8 cellular contexts compared by ENCODE assay signal in the genomic region with DNA sequence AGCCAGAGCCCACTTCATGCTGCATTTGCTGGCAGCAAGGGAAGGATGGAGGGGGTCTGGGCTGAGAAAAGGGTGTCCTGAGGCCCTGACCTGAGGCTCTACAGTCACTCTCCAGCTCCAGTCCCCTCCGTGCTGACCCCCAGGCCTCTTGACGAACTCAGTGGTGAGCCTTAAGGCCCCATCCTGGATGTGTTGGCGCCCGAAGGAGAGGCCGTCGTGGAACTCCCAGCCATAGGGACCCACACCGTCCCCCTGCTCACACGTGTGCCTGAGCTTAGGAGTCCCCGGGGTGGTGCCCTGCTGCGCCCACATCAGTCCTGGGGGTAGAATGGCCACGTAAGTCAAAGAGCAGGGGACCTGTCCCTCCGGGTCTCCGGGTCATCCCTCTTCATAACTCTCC. TPM values are rescaled to one million over a fixed set of nuclear protein-coding genes. Genes with fewer than 3 reads are reported as not detected.
DNase-seq lines count a peak whose midpoint lies in the region; ATAC-seq, FAIRE-seq and TF ChIP-seq lines count a peak whose summit lies in the region.

No MANE protein-coding gene starts in this region.

- DNase-seq in HEK293T (ENCODE audit: extremely low spot score) (no peak), GM12878 (ENCODE audit: low read depth, low spot score) (no peak), lower leg skin (ENCODE audit: low spot score in 2 of 2) (no peak), vagina (ENCODE audit: extremely low spot score in 2 of 2) (peak in 1 of 2 donors; percentile 85), occipital lobe (lab: John Stamatoyannopoulos, UW) (no peak), GM12892 (ENCODE audit: insufficient read length) (no peak)
- DNase-seq in stimulated activated CD4-positive, alpha-beta T cell treated with anti-CD3 and anti-CD28 coated beads, Interleukin-12 subunit alpha, Interleukin-12 subunit beta, amount 100 ng/mL, for 4 hours = no peak

- no peak for TF ChIP-seq CTCF in 22Rv1 (IDR thresholded peaks at IDR 0.05)
- TF ChIP-seq CTCF in GM12878 (IDR thresholded peaks at IDR 0.05 in 2 of 3, conservative IDR thresholded peaks at IDR 0.05 in 1 of 3; ENCODE audit: control insufficient read depth in 2 of 3, extremely low read depth in 1 of 3, insufficient read depth in 1 of 3, low read depth in 3 of 3, low read length in 3 of 3) = no peak
- no peak for TF ChIP-seq CTCF in lower leg skin (IDR thresholded peaks at IDR 0.05)
- TF ChIP-seq CTCF in vagina (IDR thresholded peaks at IDR 0.05) = no peak

- H3K27me3 ChIP-seq in GM12878 (replicated peaks in 1 of 2; ENCODE audit: control insufficient read depth in 2 of 2, insufficient read depth in 2 of 2, low read length in 1 of 2) (no peaks in the 10 kb centered on the region), vagina (no peaks in the 10 kb centered on the region)

- peaks cover 24% of the 10 kb centered on the region for H3K79me2 ChIP-seq in GM12878 (ENCODE audit: control insufficient read depth, insufficient read depth, low read length)

- H4K20me1 ChIP-seq in GM12878 (ENCODE audit: control insufficient read depth, insufficient read depth) = no peaks in the 10 kb centered on the region

- RAD21 ChIA-PET in GM12878 (lab: Charles Lee; ENCODE audit: unreplicated experiment) = no interaction called here

- peak; percentile 19 for ATAC-seq in GM12878

- WGBS in GM12878 (ENCODE audit: insufficient coverage, insufficient replicate concordance, low lambda C conversion rate, missing lambda C conversion rate) = under 1% methylated on average over 13 of the region's 13 CpGs
- WGBS in lower leg skin, 2 donors = 2% methylated on average over 9 to 13 of the region's 13 CpGs

- H2AFZ ChIP-seq in GM12878 (ENCODE audit: control insufficient read depth, low read depth, low read length) = no peak overlapping the region

- in situ Hi-C loops in GM12878 (cut with MboI) = no loop called here

- intact Hi-C loops in GM12878 (cut with micrococcal nuclease; ENCODE audit: unreplicated experiment) (no loop called here), lower leg skin (cut with DNase I; ENCODE audit: low total_unique reads) (no loop called here), vagina (cut with DNase I) (loop anchor here (2.0 kb wide), 1 partner anchor 64 kb away; the partner anchor contains the start of genes AUP1 and HTRA2)

- H3K9ac ChIP-seq in GM12878 (ENCODE audit: control insufficient read depth, insufficient read depth, low read length) = peak overlapping the region; percentile 88

- TF ChIP-seq POLR2A in GM12878 (IDR thresholded peaks at IDR 0.05; ENCODE audit: low read depth, low read length) = no peak
- no peak for TF ChIP-seq POLR2A in lower leg skin (IDR thresholded peaks at IDR 0.05)
- TF ChIP-seq POLR2A in vagina (IDR thresholded peaks at IDR 0.05) = no peak
- no peak for TF ChIP-seq POLR2A in GM12892 (IDR thresholded peaks at IDR 0.05; ENCODE audit: low read depth, low read length)

- POLR2A ChIA-PET in HEK293T (lab: Yijun Ruan, JAX) (interaction anchor here (0.7 to 1.6 kb wide), 7 partner anchors 8 to 44 kb away, joined by 3 to 8 read pairs (median 3); partner anchors contain the start of genes INO80B, MRPL53 and PCGF1), GM12878 (lab: Charles Lee) (interaction anchor here (0.6 to 1.6 kb wide), 4 partner anchors 10 to 66 kb away, joined by 3 to 5 read pairs (median 4); partner anchors contain the start of gene INO80B)

- no peak for TF ChIP-seq RAD21 in GM12878 (IDR thresholded peaks at IDR 0.05; ENCODE audit: insufficient read depth, low read depth, low read length)

- no peak for TF ChIP-seq EP300 in GM12878 (IDR thresholded peaks at IDR 0.05; ENCODE audit: borderline replicate concordance in 1 of 2, control insufficient read depth in 1 of 2, low read depth in 2 of 2, low read length in 2 of 2)

- BruUV-seq in GM12878 (replicated peaks; lab: Mats Ljungman, UMichigan) = no TSS peak

- SMC1A ChIA-PET in GM12878 (lab: Charles Lee; ENCODE audit: uncharacterized antibody, unreplicated experiment) = interaction anchor here (0.6 kb wide), 1 partner anchor 57 kb away, joined by 3 read pairs; no protein-coding TSS in a partner anchor

- H3K36me3 ChIP-seq in GM12878 (ENCODE audit: control insufficient read depth in 2 of 2, insufficient read depth in 2 of 2, low read length in 1 of 2) = peaks cover 2 to 4% of the 10 kb centered on the region in 2 experiments; a peak in 3 of 4 replicates
- peaks cover 0 to 12% of the 10 kb centered on the region in 2 donors for H3K36me3 ChIP-seq in vagina

- peak overlapping the region; percentile 100 for H3K4me2 ChIP-seq in GM12878 (ENCODE audit: control insufficient read depth, insufficient read depth)

- H3K27ac ChIP-seq in 22Rv1 (peak overlapping the region; percentile 81), GM12878 (ENCODE audit: control insufficient read depth, insufficient read depth) (peak overlapping the region; percentile 73), vagina (peak overlapping the region; percentile 46)

- H3K4me1 ChIP-seq in GM12878 (ENCODE audit: control insufficient read depth, insufficient read depth, low read length) (peaks cover 6% of the 10 kb centered on the region), vagina (peaks cover 28% of the 10 kb centered on the region)

- H3K9me3 ChIP-seq in GM12878 (replicated peaks; ENCODE audit: control insufficient read depth, insufficient read depth, low read length) = no peaks in the 10 kb centered on the region
- no peaks in the 10 kb centered on the region for H3K9me3 ChIP-seq in vagina

- FAIRE-seq in GM12878 (lab: Jason Lieb, UNC) (no peak), GM12892 (lab: Jason Lieb, UNC) (no peak)

- CTCF ChIA-PET in HEK293T (lab: Yijun Ruan, JAX) = no interaction called here
- CTCF ChIA-PET in GM12878 (lab: Yijun Ruan, JAX) = interaction anchor here (1.4 kb wide), 1 partner anchor 39 kb away, joined by 5 read pairs; no protein-coding TSS in a partner anchor

- H3K4me3 ChIP-seq in GM12878 (peak overlapping the region; percentile 91), lower leg skin (ENCODE audit: low read depth, poor library complexity, severe bottlenecking) (peak overlapping the region; percentile 79), vagina (peak overlapping the region; percentile 81 to 91)

RNA-seq across cellular contexts. Expression of gene MOGS, which starts 0.8 kb away (rescaled TPM):
- 53.1 and 64.7 TPM in 2 replicates for total RNA-seq in GM12878 (2013; cell fraction: nucleolus; rRNA removed)
- 48.9 and 52.2 TPM in 2 replicates for total RNA-seq in GM12878 (2014; rRNA removed)
- total RNA-seq in GM12878 (2014; rRNA removed; fragmentation: Illumina TruSeq; extraction: Trizol) = 24.8 and 25.3 TPM in 2 replicates
- total RNA-seq in GM12878 (2021) = 54.5 and 60.4 TPM in 2 replicates
- polyA plus RNA-seq in GM12878 (2011; ENCODE audit: low read depth) = 31.0 TPM
- 20.4 and 36.2 TPM in 2 replicates for polyA plus RNA-seq in GM12878 (2011; rRNA removed)
- polyA plus RNA-seq in GM12878 (2011; cell fraction: cytosol; rRNA removed) = 37.9 and 51.3 TPM in 2 replicates
- polyA plus RNA-seq in GM12878 (2011; cell fraction: nucleus; rRNA removed) = 199 and 213 TPM in 2 replicates
- 44.4 and 46.5 TPM in 2 replicates for polyA plus RNA-seq in GM12878 (2012)
- 29.8 and 34.1 TPM in 2 replicates for polyA plus RNA-seq in GM12878 (2014; fragmentation: Illumina TruSeq; extraction: Trizol)
- polyA plus RNA-seq in GM12878 (2014; fragmentation: Nextera tagmentation; extraction: Ambion mirVana) = 1 to 10 TPM; 3.7 to 3.9 TPM
- 49.0 and 52.7 TPM in 2 replicates for polyA plus RNA-seq in GM12878 (2014; rRNA removed)
- 10 to 100 TPM; 21.5 to 30.7 TPM for polyA plus RNA-seq in GM12878 (2016; fragmentation: Nextera tagmentation; extraction: Ambion mirVana)
- polyA minus RNA-seq in GM12878 (2011; rRNA and poly(A)+ RNA removed) = 26.4 and 36.2 TPM in 2 replicates
- polyA minus RNA-seq in GM12878 (2011; cell fraction: cytosol; rRNA and poly(A)+ RNA removed) = 13.1 and 13.2 TPM in 2 replicates
- polyA minus RNA-seq in GM12878 (2011; cell fraction: nucleus; rRNA and poly(A)+ RNA removed) = 14.1 and 26.2 TPM in 2 replicates
- total RNA-seq in lower leg skin = 10 to 100 TPM; 49.5 to 57.4 (median 52.5) TPM
- total RNA-seq in vagina = 23.6 TPM
- total RNA-seq in occipital lobe = 22.5 TPM
- 34.5 TPM for polyA plus RNA-seq in GM12892 (2012; ENCODE audit: missing spikeins)

RNA-seq across cellular contexts. Expression of gene WBP1, which starts 6.2 kb away (rescaled TPM):
- total RNA-seq in GM12878 (2013; cell fraction: nucleolus; rRNA removed) = 43.3 and 49.4 TPM in 2 replicates
- total RNA-seq in GM12878 (2014; rRNA removed) (46.3 and 53.3 TPM in 2 replicates), GM12878 (2014; rRNA removed; fragmentation: Illumina TruSeq; extraction: Trizol) (23.6 and 25.5 TPM in 2 replicates), GM12878 (2021) (42.5 and 46.6 TPM in 2 replicates), lower leg skin (10 to 100 TPM; 35.9 to 44.9 (median 38.1) TPM), vagina (63.1 TPM), occipital lobe (23.6 TPM)
- 29.8 TPM for polyA plus RNA-seq in GM12878 (2011; ENCODE audit: low read depth)
- polyA plus RNA-seq in GM12878 (2011; rRNA removed) (27.2 and 43.0 TPM in 2 replicates), GM12878 (2014; fragmentation: Illumina TruSeq; extraction: Trizol) (20.4 and 47.7 TPM in 2 replicates), GM12878 (2014; fragmentation: Nextera tagmentation; extraction: Ambion mirVana) (10 to 100 TPM in 1 of 2 experiments, 1 to 10 TPM in 1; 4.2 to 11.5 TPM), GM12878 (2014; rRNA removed) (76.8 and 78.0 TPM in 2 replicates), GM12878 (2016; fragmentation: Nextera tagmentation; extraction: Ambion mirVana) (10 to 100 TPM; 38.5 to 44.6 TPM)
- 77.7 and 89.4 TPM in 2 replicates for polyA plus RNA-seq in GM12878 (2011; cell fraction: cytosol; rRNA removed)
- 332 and 388 TPM in 2 replicates for polyA plus RNA-seq in GM12878 (2011; cell fraction: nucleus; rRNA removed)
- 65.8 and 66.5 TPM in 2 replicates for polyA plus RNA-seq in GM12878 (2012)
- polyA minus RNA-seq in GM12878 (2011; rRNA and poly(A)+ RNA removed) = 19.5 and 28.5 TPM in 2 replicates
- 5.3 and 7.4 TPM in 2 replicates for polyA minus RNA-seq in GM12878 (2011; cell fraction: cytosol; rRNA and poly(A)+ RNA removed)
- polyA minus RNA-seq in GM12878 (2011; cell fraction: nucleus; rRNA and poly(A)+ RNA removed) = 33.2 and 55.6 TPM in 2 replicates
- 34.8 TPM for polyA plus RNA-seq in GM12892 (2012; ENCODE audit: missing spikeins)

RNA-seq across cellular contexts. Expression of gene MRPL53, which starts 8.1 kb away (rescaled TPM):
- total RNA-seq in GM12878 (2013; cell fraction: nucleolus; rRNA removed) = 16.6 and 17.5 TPM in 2 replicates
- total RNA-seq in GM12878 (2014; rRNA removed) (70.6 and 73.5 TPM in 2 replicates), GM12878 (2014; rRNA removed; fragmentation: Illumina TruSeq; extraction: Trizol) (40.6 and 46.7 TPM in 2 replicates), GM12878 (2021) (131 and 146 TPM in 2 replicates), lower leg skin (10 to 100 TPM; 24.9 to 70.0 (median 29.5) TPM), vagina (40.3 TPM), occipital lobe (11.5 TPM)
- polyA plus RNA-seq in GM12878 (2011; ENCODE audit: low read depth) = 500 TPM
- polyA plus RNA-seq in GM12878 (2011; rRNA removed) (25.6 and 27.2 TPM in 2 replicates), GM12878 (2014; fragmentation: Illumina TruSeq; extraction: Trizol) (3.7 and 15.1 TPM in 2 replicates), GM12878 (2014; fragmentation: Nextera tagmentation; extraction: Ambion mirVana) (10 to 100 TPM; 40.8 to 94.1 TPM), GM12878 (2014; rRNA removed) (88.3 and 116 TPM in 2 replicates), GM12878 (2016; fragmentation: Nextera tagmentation; extraction: Ambion mirVana) (100 to 1,000 TPM; 166 to 167 TPM)
- 54.6 and 96.1 TPM in 2 replicates for polyA plus RNA-seq in GM12878 (2011; cell fraction: cytosol; rRNA removed)
- polyA plus RNA-seq in GM12878 (2011; cell fraction: nucleus; rRNA removed) = 33.6 and 35.6 TPM in 2 replicates
- polyA plus RNA-seq in GM12878 (2012) = 98.1 and 123 TPM in 2 replicates
- polyA minus RNA-seq in GM12878 (2011; rRNA and poly(A)+ RNA removed) = 14.0 and 18.4 TPM in 2 replicates
- polyA minus RNA-seq in GM12878 (2011; cell fraction: cytosol; rRNA and poly(A)+ RNA removed) = 11.6 and 14.1 TPM in 2 replicates
- polyA minus RNA-seq in GM12878 (2011; cell fraction: nucleus; rRNA and poly(A)+ RNA removed) = 13.1 and 27.3 TPM in 2 replicates
- 28.2 TPM for polyA plus RNA-seq in GM12892 (2012; ENCODE audit: missing spikeins)

RNA-seq across cellular contexts. Expression of gene INO80B, which starts 9.5 kb away (rescaled TPM):
- total RNA-seq in GM12878 (2013; cell fraction: nucleolus; rRNA removed) = 54.1 and 56.3 TPM in 2 replicates
- total RNA-seq in GM12878 (2014; rRNA removed) = 14.8 and 16.5 TPM in 2 replicates
- 11.0 and 11.2 TPM in 2 replicates for total RNA-seq in GM12878 (2014; rRNA removed; fragmentation: Illumina TruSeq; extraction: Trizol)
- total RNA-seq in GM12878 (2021) = 26.7 and 26.9 TPM in 2 replicates
- polyA plus RNA-seq in GM12878 (2011; ENCODE audit: low read depth) = 6.3 TPM
- 11.3 and 14.8 TPM in 2 replicates for polyA plus RNA-seq in GM12878 (2011; rRNA removed)
- polyA plus RNA-seq in GM12878 (2011; cell fraction: cytosol; rRNA removed) = 8.0 and 8.9 TPM in 2 replicates
- 70.4 and 72.7 TPM in 2 replicates for polyA plus RNA-seq in GM12878 (2011; cell fraction: nucleus; rRNA removed)
- 21.6 and 22.4 TPM in 2 replicates for polyA plus RNA-seq in GM12878 (2012)
- polyA plus RNA-seq in GM12878 (2014; fragmentation: Illumina TruSeq; extraction: Trizol) = 13.7 and 15.0 TPM in 2 replicates
- polyA plus RNA-seq in GM12878 (2014; fragmentation: Nextera tagmentation; extraction: Ambion mirVana) = 1 to 10 TPM; 1.3 to 1.8 TPM
- polyA plus RNA-seq in GM12878 (2014; rRNA removed) = 16.7 and 21.3 TPM in 2 replicates
- polyA plus RNA-seq in GM12878 (2016; fragmentation: Nextera tagmentation; extraction: Ambion mirVana) = 1 to 10 TPM; 5.0 to 6.7 TPM
- 4.7 and 5.7 TPM in 2 replicates for polyA minus RNA-seq in GM12878 (2011; rRNA and poly(A)+ RNA removed)
- polyA minus RNA-seq in GM12878 (2011; cell fraction: cytosol; rRNA and poly(A)+ RNA removed) = 2.4 TPM in 1 of 2 replicates, not detected in the other
- polyA minus RNA-seq in GM12878 (2011; cell fraction: nucleus; rRNA and poly(A)+ RNA removed) = 14.5 and 26.4 TPM in 2 replicates
- total RNA-seq in lower leg skin = 10 to 100 TPM; 19.3 to 39.6 (median 31.8) TPM
- 32.7 TPM for total RNA-seq in vagina
- total RNA-seq in occipital lobe = 15.3 TPM
- polyA plus RNA-seq in GM12892 (2012; ENCODE audit: missing spikeins) = 13.6 TPM

RNA-seq across cellular contexts. Expression of gene CCDC142, which starts 18.4 kb away (rescaled TPM):
- 77.0 and 88.9 TPM in 2 replicates for total RNA-seq in GM12878 (2013; cell fraction: nucleolus; rRNA removed)
- total RNA-seq in GM12878 (2014; rRNA removed) (16.3 and 16.9 TPM in 2 replicates), GM12878 (2014; rRNA removed; fragmentation: Illumina TruSeq; extraction: Trizol) (10.6 and 10.9 TPM in 2 replicates), GM12878 (2021) (7.6 and 15.7 TPM in 2 replicates), lower leg skin (10 to 100 TPM; 11.7 to 16.1 (median 13.4) TPM), vagina (41.3 TPM), occipital lobe (35.6 TPM)
- polyA plus RNA-seq in GM12878 (2011; ENCODE audit: low read depth) = 2.5 TPM
- polyA plus RNA-seq in GM12878 (2011; rRNA removed) (2.2 and 5.0 TPM in 2 replicates), GM12878 (2014; fragmentation: Illumina TruSeq; extraction: Trizol) (5.2 and 7.1 TPM in 2 replicates), GM12878 (2014; fragmentation: Nextera tagmentation; extraction: Ambion mirVana) (1 to 10 TPM in 1 of 2 experiments, under 1 TPM in 1; 0.93 to 1.5 TPM), GM12878 (2014; rRNA removed) (12.5 and 14.8 TPM in 2 replicates), GM12878 (2016; fragmentation: Nextera tagmentation; extraction: Ambion mirVana) (1 to 10 TPM; 8.2 to 9.9 TPM)
- polyA plus RNA-seq in GM12878 (2011; cell fraction: cytosol; rRNA removed) = 4.2 and 6.1 TPM in 2 replicates
- polyA plus RNA-seq in GM12878 (2011; cell fraction: nucleus; rRNA removed) = 16.3 and 24.7 TPM in 2 replicates
- 4.5 TPM in 2 replicates for polyA plus RNA-seq in GM12878 (2012)
- polyA minus RNA-seq in GM12878 (2011; rRNA and poly(A)+ RNA removed) = 19.2 and 38.1 TPM in 2 replicates
- 4.5 and 5.1 TPM in 2 replicates for polyA minus RNA-seq in GM12878 (2011; cell fraction: cytosol; rRNA and poly(A)+ RNA removed)
- 33.6 and 56.7 TPM in 2 replicates for polyA minus RNA-seq in GM12878 (2011; cell fraction: nucleus; rRNA and poly(A)+ RNA removed)
- polyA plus RNA-seq in GM12892 (2012; ENCODE audit: missing spikeins) = 7.3 TPM
